13 cellular contexts compared by ENCODE assay signal in genomic region chr15:57592836-57593420, GRCh38. TPM values are rescaled to one million over a fixed set of nuclear protein-coding genes. Genes with fewer than 3 reads are reported as not detected.
A peak's percentile ranks its signal among the peaks of the same experiment; 100 is the strongest.
DNase-seq lines count a peak whose midpoint lies in the region; ATAC-seq, FAIRE-seq and TF ChIP-seq lines count a peak whose summit lies in the region.
"Had no signal": no experiment of that assay in that cellular context is flagged by ENCODE, and none has a peak within 500 bp of the region (broad histone marks: within the 10 kb centered on the region; RNA-seq: fewer than 3 reads in every experiment).

No MANE protein-coding gene starts in this region.

- no peak for TF ChIP-seq CTCF in heart right ventricle (IDR thresholded peaks at IDR 0.05)

- no peaks in the 10 kb centered on the region for H3K36me3 ChIP-seq in heart right ventricle
- H3K36me3 ChIP-seq in urinary bladder (ENCODE audit: insufficient read depth): no peaks in the 10 kb centered on the region

- H3K27ac Mint-ChIP-seq in naive B cell: peak overlapping the region in 3 of 6 donors; percentile 22 to 70 (median 46)

- intact Hi-C loops in heart right ventricle (cut with DNase I): loop anchor here in 1 of 10 donors (2.0 kb wide), 1 partner anchor 30 kb away; no protein-coding TSS in a partner anchor
- intact Hi-C loops in cardiac septum (cut with DNase I): no loop called here

- peak overlapping the region; percentile 76 to 91 (median 82) for H3K4me3 Mint-ChIP-seq in naive B cell

- peaks cover 0 to 19% (median 0%) of the 10 kb centered on the region in 7 donors for H3K27me3 ChIP-seq in heart right ventricle

- no peak for FAIRE-seq in HTR-8/SVneo (lab: Jason Lieb, UNC)
- FAIRE-seq: endometrium, G401.6 had no signal

- H3K9me3 ChIP-seq in heart right ventricle: no peaks in the 10 kb centered on the region

- H3K27me3 Mint-ChIP-seq in naive B cell: no peaks in the 10 kb centered on the region

- H3K4me3 ChIP-seq in heart right ventricle (peak overlapping the region; percentile 42 to 86 (median 78)), urinary bladder (ENCODE audit: low read depth, low read length) (peak overlapping the region; percentile 82)

- DNase-seq in heart right ventricle (no peak), cardiac septum (ENCODE audit: low spot score) (no peak), cerebellar cortex (ENCODE audit: low spot score) (peak; percentile 45), naive B cell (no peak), HTR-8/SVneo (ENCODE audit: insufficient read length, low spot score) (no peak), NCI-H187 (lab: John Stamatoyannopoulos, UW) (no peak)
- no peak for DNase-seq in activated effector memory CD4-positive, alpha-beta T cell treated with Interleukin-2 at 50 U/mL for 16 hours
- DNase-seq: activated CD4-positive, alpha-beta T cell treated with anti-CD3 and anti-CD28 coated beads, Interleukin-2, amount 50 U/mL, for 48 hours; NCI-H2029 treated with DMSO at 0.1 percent for 48 hours; stimulated activated CD4-positive, alpha-beta T cell treated with anti-CD3 and anti-CD28 coated beads, Interleukin-12 subunit alpha, Interleukin-12 subunit beta, amount 100 ng/mL, for 4 hours had no signal

- whole genome bisulfite sequencing in heart right ventricle, 2 donors: 51 to 61% methylated on average over 5 of the region's 5 CpGs
- WGBS in urinary bladder: 77% methylated on average over 5 of the region's 5 CpGs

- peaks cover 40 to 65% (median 59%) of the 10 kb centered on the region in 3 donors for H3K4me1 Mint-ChIP-seq in naive B cell

- H3K9me3 Mint-ChIP-seq in naive B cell: peaks cover 0 to 5% (median 0%) of the 10 kb centered on the region in 7 donors

- peak overlapping the region; percentile 75 to 95 (median 91) for H3K27ac ChIP-seq in heart right ventricle
- H3K27ac ChIP-seq in urinary bladder (ENCODE audit: low read depth): peak overlapping the region; percentile 26

- ATAC-seq in heart right ventricle (no peak), naive B cell (ENCODE audit: low read depth in 2 of 2) (no peak)

- H3K4me1 ChIP-seq in heart right ventricle: peaks cover 3 to 71% (median 42%) of the 10 kb centered on the region in 9 donors
- H3K4me1 ChIP-seq in urinary bladder (ENCODE audit: insufficient read depth): peaks cover 4% of the 10 kb centered on the region

- peaks cover 0 to 13% of the 10 kb centered on the region in 2 donors for H3K36me3 Mint-ChIP-seq in naive B cell

RNA-seq across cellular contexts. Expression of gene MYZAP, which starts 1.2 kb away (rescaled TPM):
- 1,000 to 10,000 TPM in 4 of 10 donors, 100 to 1,000 TPM in 6; 505 to 1,280 (median 954) TPM for total RNA-seq in heart right ventricle
- polyA plus RNA-seq in heart right ventricle: 100 to 1,000 TPM; 197 to 303 TPM
- 658 TPM for total RNA-seq in cardiac septum
- polyA plus RNA-seq in naive B cell (ENCODE audit: low read depth in 6 of 6): 10 to 100 TPM in 2 of 6 donors, 1 to 10 TPM in 4; 4.5 to 15.3 (median 7.4) TPM
- 19.2 TPM for total RNA-seq in urinary bladder
- polyA plus RNA-seq in urinary bladder: 152 TPM

Comparison
In these comparisons a context has a peak if more than half of its experiments do, and no peak if none do; other contexts are left out.
1. RNA of gene MYZAP, which starts 1.2 kb away (total RNA-seq): 505 to 1,280 TPM in heart right ventricle and 658 TPM in cardiac septum (single experiment); 19.2 TPM in urinary bladder (single experiment); every median in the first group is over 10 times any median in the second.